Comparison of ENCODE assay signal across 1 cellular context in genomic region chr17:57549996-57550395, GRCh38.
TF ChIP-seq lines count a peak whose summit lies in the region.

No MANE protein-coding gene starts in this region.

TF ChIP-seq in H1, 55 proteins besides CTCF, POLR2A, EP300 and RAD21:
- no peak for TF ChIP-seq CEBPB (IDR thresholded peaks at IDR 0.05; ENCODE audit: low read depth, low read length)
- TF ChIP-seq SP4 (IDR thresholded peaks at IDR 0.05; ENCODE audit: low read length): no peak
- no peak for TF ChIP-seq E2F6 (IDR thresholded peaks at IDR 0.05)
- TF ChIP-seq YY1 (IDR thresholded peaks at IDR 0.05; ENCODE audit: low read depth, low read length): no peak
- no peak for TF ChIP-seq CHD1 (IDR thresholded peaks at IDR 0.05; ENCODE audit: low read depth, low read length)
- no peak for TF ChIP-seq MAFK (IDR thresholded peaks at IDR 0.05; ENCODE audit: low read depth, low read length)
- no peak for TF ChIP-seq EGR1 (IDR thresholded peaks at IDR 0.05; ENCODE audit: borderline replicate concordance, low read depth, low read length)
- no peak for TF ChIP-seq TAF7 (optimal IDR thresholded peaks at IDR 0.05; ENCODE audit: borderline replicate concordance, low read depth, low read length)
- TF ChIP-seq HDAC2 (IDR thresholded peaks at IDR 0.05; ENCODE audit: borderline replicate concordance in 1 of 2, low read depth in 2 of 2, low read length in 2 of 2): no peak
